Comparison of ENCODE assay signal across 8 cellular contexts in the genomic region with DNA sequence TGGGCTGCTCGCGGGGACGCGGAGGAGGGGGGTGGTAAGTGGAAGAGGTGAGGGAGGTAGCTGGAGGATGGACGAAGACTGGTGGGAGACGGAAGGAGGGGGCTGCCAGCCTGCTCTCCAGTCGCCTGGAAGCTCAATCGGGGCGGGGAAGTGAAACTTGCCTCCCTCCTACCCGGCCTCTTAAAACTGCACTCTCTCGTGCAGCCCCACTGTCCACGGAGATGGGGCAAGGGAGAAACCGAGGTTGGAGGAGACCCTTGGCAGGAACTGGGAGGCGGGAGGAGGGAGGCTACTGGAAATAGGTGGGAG. TPM values are rescaled to one million over a fixed set of nuclear protein-coding genes. Genes with fewer than 3 reads are reported as not detected.
DNase-seq lines count a peak whose midpoint lies in the region; ATAC-seq and TF ChIP-seq lines count a peak whose summit lies in the region.

No MANE protein-coding gene starts in this region.

- peak overlapping the region; percentile 30 for H3K4me3 Mint-ChIP-seq in activated CD4-positive, alpha-beta T cell treated with anti-CD3 and anti-CD28 coated beads, Interleukin-2, amount 10 ng/mL, durations not matched to agents 7 days and 5 days
- no peak overlapping the region for H3K4me3 Mint-ChIP-seq in activated CD4-positive, alpha-beta memory T cell treated with anti-CD3 and anti-CD28 coated beads for 36 hours

- no peak for ATAC-seq in GM21717 (IDR thresholded peaks at IDR 0.05; ENCODE audit: unreplicated experiment)

- POLR2A ChIA-PET in activated CD4-positive, alpha-beta T cell treated with anti-CD3 and anti-CD28 coated beads, Interleukin-2, amount 10 ng/mL, durations not matched to agents 7 days and 5 days (lab: Charles Lee) = no interaction called here
- POLR2A ChIA-PET in activated CD4-positive, alpha-beta memory T cell treated with anti-CD3 and anti-CD28 coated beads for 36 hours (lab: Charles Lee) = no interaction called here

- peaks cover 3% of the 10 kb centered on the region for H3K4me1 Mint-ChIP-seq in activated CD4-positive, alpha-beta T cell treated with anti-CD3 and anti-CD28 coated beads, Interleukin-2, amount 10 ng/mL, durations not matched to agents 7 days and 5 days
- peaks cover 6% of the 10 kb centered on the region for H3K4me1 Mint-ChIP-seq in activated CD4-positive, alpha-beta memory T cell treated with anti-CD3 and anti-CD28 coated beads for 36 hours (ENCODE audit: low read depth)

- peaks cover 0 to 67% (median 30%) of the 10 kb centered on the region in 4 donors for H3K4me1 ChIP-seq in tibial nerve

- H3K9me3 Mint-ChIP-seq in activated CD4-positive, alpha-beta T cell treated with anti-CD3 and anti-CD28 coated beads, Interleukin-2, amount 10 ng/mL, durations not matched to agents 7 days and 5 days = no peaks in the 10 kb centered on the region
- H3K9me3 Mint-ChIP-seq in activated CD4-positive, alpha-beta memory T cell treated with anti-CD3 and anti-CD28 coated beads for 36 hours = no peaks in the 10 kb centered on the region

- H3K27ac ChIP-seq in tibial nerve = peak overlapping the region in 3 of 4 donors; percentile 55 to 77 (median 76)

- no peak for TF ChIP-seq CTCF in tibial nerve (IDR thresholded peaks at IDR 0.05)

- peaks cover 4% of the 10 kb centered on the region for H3K36me3 Mint-ChIP-seq in activated CD4-positive, alpha-beta T cell treated with anti-CD3 and anti-CD28 coated beads, Interleukin-2, amount 10 ng/mL, durations not matched to agents 7 days and 5 days (ENCODE audit: low read depth)
- H3K36me3 Mint-ChIP-seq in activated CD4-positive, alpha-beta memory T cell treated with anti-CD3 and anti-CD28 coated beads for 36 hours = peaks cover 3% of the 10 kb centered on the region

- no peaks in the 10 kb centered on the region for H3K36me3 ChIP-seq in tibial nerve

- H3K27me3 ChIP-seq in tibial nerve = peaks cover 0 to 85% of the 10 kb centered on the region in 2 donors

- H3K4me3 ChIP-seq in tibial nerve = peak overlapping the region; percentile 32 to 68 (median 55)

- WGBS in tibial nerve, 2 donors = 1 to 3% methylated on average over 14 of the region's 14 CpGs

- no peaks in the 10 kb centered on the region for H3K9me3 ChIP-seq in tibial nerve

- CTCF ChIA-PET in activated CD4-positive, alpha-beta T cell treated with anti-CD3 and anti-CD28 coated beads, Interleukin-2, amount 10 ng/mL, durations not matched to agents 7 days and 5 days (lab: Charles Lee) = no interaction called here
- CTCF ChIA-PET in activated CD4-positive, alpha-beta memory T cell treated with anti-CD3 and anti-CD28 coated beads for 36 hours (lab: Charles Lee) = no interaction called here

- H3K27ac Mint-ChIP-seq in activated CD4-positive, alpha-beta T cell treated with anti-CD3 and anti-CD28 coated beads, Interleukin-2, amount 10 ng/mL, durations not matched to agents 7 days and 5 days = peak overlapping the region; percentile 73
- H3K27ac Mint-ChIP-seq in activated CD4-positive, alpha-beta memory T cell treated with anti-CD3 and anti-CD28 coated beads for 36 hours = peak overlapping the region; percentile 56

- no peak for TF ChIP-seq POLR2A in tibial nerve (IDR thresholded peaks at IDR 0.05)

- no peak for DNase-seq in activated CD4-positive, alpha-beta T cell treated with anti-CD3 and anti-CD28 coated beads, Interleukin-2, amount 10 ng/mL, durations not matched to agents 7 days and 5 days
- DNase-seq in activated CD4-positive, alpha-beta T cell treated with anti-CD3 and anti-CD28 coated beads, Interleukin-2, amount 50 U/mL, for 4 hours = no peak
- no peak for DNase-seq in activated CD4-positive, alpha-beta memory T cell treated with anti-CD3 and anti-CD28 coated beads for 36 hours
- DNase-seq in iPS-NIHi11 (ENCODE audit: low spot score) (peak; percentile 46), tibial nerve (ENCODE audit: low spot score in 2 of 2) (no peak), NCI-H1694 (lab: John Stamatoyannopoulos, UW) (no peak), HPDE6-E6E7 (ENCODE audit: extremely low spot score) (no peak)

- intact Hi-C loops in activated CD4-positive, alpha-beta memory T cell treated with anti-CD3 and anti-CD28 coated beads for 36 hours (cut with micrococcal nuclease) = no loop called here

- no peak for TF ChIP-seq EP300 in tibial nerve (IDR thresholded peaks at IDR 0.05)

- peaks cover 63% of the 10 kb centered on the region for H3K27me3 Mint-ChIP-seq in activated CD4-positive, alpha-beta T cell treated with anti-CD3 and anti-CD28 coated beads, Interleukin-2, amount 10 ng/mL, durations not matched to agents 7 days and 5 days
- peaks cover 61% of the 10 kb centered on the region for H3K27me3 Mint-ChIP-seq in activated CD4-positive, alpha-beta memory T cell treated with anti-CD3 and anti-CD28 coated beads for 36 hours

RNA-seq across cellular contexts. Expression of a gene that starts 1.1 kb away (rescaled TPM):
- total RNA-seq in activated CD4-positive, alpha-beta T cell treated with anti-CD3 and anti-CD28 coated beads, Interleukin-2, amount 10 ng/mL, durations not matched to agents 7 days and 5 days = not detected
- not detected for total RNA-seq in activated CD4-positive, alpha-beta memory T cell treated with anti-CD3 and anti-CD28 coated beads for 36 hours
- 10 to 100 TPM in 3 of 4 donors, 1 to 10 TPM in 1; 6.6 to 22.9 (median 18.2) TPM for total RNA-seq in tibial nerve

Comparison
In these comparisons a context has a peak if more than half of its experiments do, and no peak if none do; other contexts are left out.
1. RNA of a gene that starts 1.1 kb away (total RNA-seq): 6.6 to 22.9 TPM in tibial nerve; not detected in activated CD4-positive, alpha-beta T cell treated with anti-CD3 and anti-CD28 coated beads, Interleukin-2, amount 10 ng/mL, durations not matched to agents 7 days and 5 days and not detected in activated CD4-positive, alpha-beta memory T cell treated with anti-CD3 and anti-CD28 coated beads for 36 hours; every median in the first group is over 4 times any median in the second.